1 cellular context compared by ENCODE assay signal in the genomic region with DNA sequence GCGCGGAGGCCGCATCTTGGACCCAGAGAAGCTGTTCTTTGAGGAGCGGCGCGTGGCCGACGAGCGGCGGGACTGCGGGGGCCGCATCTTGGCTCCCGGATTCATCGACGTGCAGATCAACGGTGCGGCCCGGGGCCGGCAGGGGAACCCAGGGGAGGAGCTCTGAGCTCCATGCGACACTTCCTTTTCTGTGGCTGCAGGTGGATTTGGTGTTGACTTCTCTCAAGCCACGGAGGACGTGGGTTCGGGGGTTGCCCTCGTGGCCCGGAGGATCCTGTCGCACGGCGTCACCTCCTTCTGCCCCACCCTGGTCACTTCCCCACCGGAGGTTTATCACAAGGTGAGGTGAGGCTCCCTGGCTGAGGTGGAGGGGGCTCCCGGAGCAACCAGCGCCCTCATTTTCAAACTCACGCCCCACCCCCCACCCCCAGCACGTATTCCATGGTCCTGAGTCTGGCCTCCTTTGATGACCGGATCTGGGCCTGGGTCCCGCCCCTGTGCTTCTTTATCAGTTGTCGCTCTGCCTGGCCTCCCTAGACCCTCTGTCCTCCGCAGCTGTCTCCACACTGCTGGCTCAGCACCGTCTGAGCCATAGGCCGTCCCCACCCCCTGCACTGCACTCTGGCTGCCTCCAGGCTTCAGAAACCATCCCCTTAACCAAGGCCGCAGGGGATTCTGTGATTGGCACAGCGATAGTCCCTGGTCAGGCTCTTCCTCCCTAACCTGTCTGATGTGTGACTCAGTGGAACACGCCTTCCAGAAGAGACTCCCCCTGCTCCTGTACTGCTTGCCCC.
TF ChIP-seq lines count a peak whose summit lies in the region.

No MANE protein-coding gene starts in this region.

TF ChIP-seq in H1, 55 proteins besides CTCF, POLR2A, EP300 and RAD21:
- TF ChIP-seq E2F6 (IDR thresholded peaks at IDR 0.05) (no peak), POU5F1 (IDR thresholded peaks at IDR 0.05; ENCODE audit: low read depth, low read length) (no peak), BACH1 (IDR thresholded peaks at IDR 0.05; ENCODE audit: low read length) (no peak), KDM4A (IDR thresholded peaks at IDR 0.05; ENCODE audit: low read depth, low read length, severe bottlenecking) (peak; percentile 34), MAFK (IDR thresholded peaks at IDR 0.05; ENCODE audit: low read depth, low read length) (peak; percentile 17; the same call in 1 of the 2 replicates), TAF1 (IDR thresholded peaks at IDR 0.05; ENCODE audit: low read depth, low read length) (0 out of 2 replicates have a peak, but pooled peaks have one; percentile 31), GTF2F1 (IDR thresholded peaks at IDR 0.05; ENCODE audit: borderline replicate concordance, low read depth, low read length) (no peak), KDM1A (IDR thresholded peaks at IDR 0.05; ENCODE audit: borderline replicate concordance, low read length) (no peak), CBX8 (IDR thresholded peaks at IDR 0.05; ENCODE audit: borderline replicate concordance, low read depth, low read length) (no peak)
